In genomic region chr7:86818903-86819302, GRCh38 we compare ENCODE assay signal across 20 cellular contexts.
"Had no signal": no experiment of that assay in that cellular context is flagged by ENCODE, and none has a peak within 500 bp of the region (broad histone marks: within the 10 kb centered on the region; RNA-seq: fewer than 3 reads in every experiment).

No MANE protein-coding gene starts in this region.

- FAIRE-seq: HTR-8/SVneo, K562 had no signal

- DNase-seq: Kasumi-1, MM.1S, NCI-H1092 treated with DMSO at 0.1 percent for 48 hours, NCI-H146, NCI-H1694 treated with DMSO at 0.1 percent for 48 hours, NCI-H1930, NCI-H2171, NCI-H226, NCI-H446, NCI-H510A, NCI-H524 treated with DMSO at 0.1 percent for 48 hours, NCI-H82, PC-3, Peyer's patch, SHP77 treated with DMSO at 0.1 percent for 48 hours, SJCRH30, T-helper 1 cell, T-helper 17 cell had no signal
